Comparison of ENCODE assay signal across 1 cellular context in the genomic region with DNA sequence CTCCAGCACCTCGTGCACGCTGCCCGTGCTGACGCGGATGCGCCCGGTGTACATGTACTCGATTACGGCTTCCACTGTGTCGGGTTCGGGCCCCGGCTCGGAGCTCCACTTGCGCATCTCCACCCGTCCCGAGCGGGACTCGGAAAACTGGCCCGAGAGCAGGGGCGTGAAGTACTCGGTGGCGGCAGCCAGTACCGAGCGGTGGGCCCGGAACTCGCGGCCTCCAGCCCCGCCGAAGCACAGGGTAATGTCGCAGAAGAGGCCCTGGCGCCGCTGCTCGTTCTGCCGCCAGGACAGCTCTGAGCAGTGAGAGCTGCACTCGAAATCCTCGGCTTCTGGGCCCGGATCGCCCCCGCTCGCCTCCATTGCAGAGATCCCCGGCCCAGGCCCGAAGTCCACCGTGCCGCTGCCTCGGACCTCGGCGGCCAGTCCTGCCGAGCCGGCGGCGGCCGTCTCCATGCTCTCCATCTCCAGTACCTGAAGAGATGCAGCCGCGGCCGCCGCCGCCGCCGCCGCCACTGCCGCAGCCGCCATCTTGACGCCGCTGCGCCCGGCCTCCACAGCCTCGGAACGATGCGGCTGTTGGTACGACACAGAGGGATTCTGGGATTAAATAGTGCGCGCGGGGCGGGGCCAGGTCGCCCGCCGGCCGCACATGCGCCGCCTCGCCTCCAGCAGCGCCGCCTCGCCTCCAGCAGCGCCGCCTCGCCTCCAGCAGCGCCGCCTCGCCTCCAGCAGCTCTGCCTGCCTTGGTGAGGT.
A peak's percentile ranks its signal among the peaks of the same experiment; 100 is the strongest.
TF ChIP-seq lines count a peak whose summit lies in the region.

A gene with protein sequence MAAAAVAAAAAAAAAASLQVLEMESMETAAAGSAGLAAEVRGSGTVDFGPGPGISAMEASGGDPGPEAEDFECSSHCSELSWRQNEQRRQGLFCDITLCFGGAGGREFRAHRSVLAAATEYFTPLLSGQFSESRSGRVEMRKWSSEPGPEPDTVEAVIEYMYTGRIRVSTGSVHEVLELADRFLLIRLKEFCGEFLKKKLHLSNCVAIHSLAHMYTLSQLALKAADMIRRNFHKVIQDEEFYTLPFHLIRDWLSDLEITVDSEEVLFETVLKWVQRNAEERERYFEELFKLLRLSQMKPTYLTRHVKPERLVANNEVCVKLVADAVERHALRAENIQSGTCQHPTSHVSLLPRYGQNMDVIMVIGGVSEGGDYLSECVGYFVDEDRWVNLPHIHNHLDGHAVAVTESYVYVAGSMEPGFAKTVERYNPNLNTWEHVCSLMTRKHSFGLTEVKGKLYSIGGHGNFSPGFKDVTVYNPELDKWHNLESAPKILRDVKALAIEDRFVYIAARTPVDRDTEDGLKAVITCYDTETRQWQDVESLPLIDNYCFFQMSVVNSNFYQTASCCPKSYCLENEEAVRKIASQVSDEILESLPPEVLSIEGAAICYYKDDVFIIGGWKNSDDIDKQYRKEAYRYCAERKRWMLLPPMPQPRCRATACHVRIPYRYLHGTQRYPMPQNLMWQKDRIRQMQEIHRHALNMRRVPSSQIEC (minus strand): TSS at position 587 of the 759 bp plus-strand sequence. CDS start 53 bp downstream, at position 534.

TF ChIP-seq in HepG2, 621 proteins besides CTCF, POLR2A, EP300 and RAD21 (continued from another document and continues in another):
- TF ChIP-seq, protein P1, sequence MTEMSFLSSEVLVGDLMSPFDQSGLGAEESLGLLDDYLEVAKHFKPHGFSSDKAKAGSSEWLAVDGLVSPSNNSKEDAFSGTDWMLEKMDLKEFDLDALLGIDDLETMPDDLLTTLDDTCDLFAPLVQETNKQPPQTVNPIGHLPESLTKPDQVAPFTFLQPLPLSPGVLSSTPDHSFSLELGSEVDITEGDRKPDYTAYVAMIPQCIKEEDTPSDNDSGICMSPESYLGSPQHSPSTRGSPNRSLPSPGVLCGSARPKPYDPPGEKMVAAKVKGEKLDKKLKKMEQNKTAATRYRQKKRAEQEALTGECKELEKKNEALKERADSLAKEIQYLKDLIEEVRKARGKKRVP (CRISPR knock-in tag; IDR thresholded peaks at IDR 0.05) = peak in 1 of 2 experiments; percentile 29; a peak in 1 of 4 replicates
- TF ChIP-seq KDM5A (IDR thresholded peaks at IDR 0.05; ENCODE audit: borderline replicate concordance, low read length) = peak; percentile 73
- TF ChIP-seq, protein P2, sequence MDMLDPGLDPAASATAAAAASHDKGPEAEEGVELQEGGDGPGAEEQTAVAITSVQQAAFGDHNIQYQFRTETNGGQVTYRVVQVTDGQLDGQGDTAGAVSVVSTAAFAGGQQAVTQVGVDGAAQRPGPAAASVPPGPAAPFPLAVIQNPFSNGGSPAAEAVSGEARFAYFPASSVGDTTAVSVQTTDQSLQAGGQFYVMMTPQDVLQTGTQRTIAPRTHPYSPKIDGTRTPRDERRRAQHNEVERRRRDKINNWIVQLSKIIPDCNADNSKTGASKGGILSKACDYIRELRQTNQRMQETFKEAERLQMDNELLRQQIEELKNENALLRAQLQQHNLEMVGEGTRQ (IDR thresholded peaks at IDR 0.05; ENCODE audit: low read depth, low read length) = no peak
- TF ChIP-seq, protein P2 (CRISPR knock-in tag; IDR thresholded peaks at IDR 0.05; ENCODE audit: borderline replicate concordance) = no peak
- peak; percentile 30; the same call in 1 of the 2 replicates for TF ChIP-seq ZNF225 (CRISPR knock-in tag; IDR thresholded peaks at IDR 0.05)
- no peak for TF ChIP-seq ZFAT (CRISPR knock-in tag; conservative IDR thresholded peaks at IDR 0.05)
- TF ChIP-seq NFE2L2 (IDR thresholded peaks at IDR 0.05; ENCODE audit: low read length) = no peak
- TF ChIP-seq, protein P3, sequence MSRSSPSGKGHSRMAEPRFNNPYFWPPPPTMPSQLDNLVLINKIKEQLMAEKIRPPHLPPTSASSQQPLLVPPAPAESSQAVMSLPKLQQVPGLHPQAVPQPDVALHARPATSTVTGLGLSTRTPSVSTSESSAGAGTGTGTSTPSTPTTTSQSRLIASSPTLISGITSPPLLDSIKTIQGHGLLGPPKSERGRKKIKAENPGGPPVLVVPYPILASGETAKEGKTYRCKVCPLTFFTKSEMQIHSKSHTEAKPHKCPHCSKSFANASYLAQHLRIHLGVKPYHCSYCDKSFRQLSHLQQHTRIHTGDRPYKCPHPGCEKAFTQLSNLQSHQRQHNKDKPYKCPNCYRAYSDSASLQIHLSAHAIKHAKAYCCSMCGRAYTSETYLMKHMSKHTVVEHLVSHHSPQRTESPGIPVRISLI (CRISPR knock-in tag; IDR thresholded peaks at IDR 0.05; ENCODE audit: borderline replicate concordance) = peak; percentile 47; the same call in 1 of the 2 replicates
- no peak; the same call in 1 of the 2 replicates for TF ChIP-seq PAX8 (CRISPR knock-in tag; IDR thresholded peaks at IDR 0.05; ENCODE audit: borderline replicate concordance)
- TF ChIP-seq, protein P4, sequence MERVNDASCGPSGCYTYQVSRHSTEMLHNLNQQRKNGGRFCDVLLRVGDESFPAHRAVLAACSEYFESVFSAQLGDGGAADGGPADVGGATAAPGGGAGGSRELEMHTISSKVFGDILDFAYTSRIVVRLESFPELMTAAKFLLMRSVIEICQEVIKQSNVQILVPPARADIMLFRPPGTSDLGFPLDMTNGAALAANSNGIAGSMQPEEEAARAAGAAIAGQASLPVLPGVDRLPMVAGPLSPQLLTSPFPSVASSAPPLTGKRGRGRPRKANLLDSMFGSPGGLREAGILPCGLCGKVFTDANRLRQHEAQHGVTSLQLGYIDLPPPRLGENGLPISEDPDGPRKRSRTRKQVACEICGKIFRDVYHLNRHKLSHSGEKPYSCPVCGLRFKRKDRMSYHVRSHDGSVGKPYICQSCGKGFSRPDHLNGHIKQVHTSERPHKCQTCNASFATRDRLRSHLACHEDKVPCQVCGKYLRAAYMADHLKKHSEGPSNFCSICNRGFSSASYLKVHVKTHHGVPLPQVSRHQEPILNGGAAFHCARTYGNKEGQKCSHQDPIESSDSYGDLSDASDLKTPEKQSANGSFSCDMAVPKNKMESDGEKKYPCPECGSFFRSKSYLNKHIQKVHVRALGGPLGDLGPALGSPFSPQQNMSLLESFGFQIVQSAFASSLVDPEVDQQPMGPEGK (CRISPR knock-in tag; IDR thresholded peaks at IDR 0.05) = no peak
- no peak for TF ChIP-seq MAFG (CRISPR knock-in tag; IDR thresholded peaks at IDR 0.05)
- no peak for TF ChIP-seq ZNF296 (CRISPR knock-in tag; conservative IDR thresholded peaks at IDR 0.05)
- no peak for TF ChIP-seq GFI1 (CRISPR knock-in tag; IDR thresholded peaks at IDR 0.05; ENCODE audit: borderline replicate concordance)
- TF ChIP-seq, protein P5, sequence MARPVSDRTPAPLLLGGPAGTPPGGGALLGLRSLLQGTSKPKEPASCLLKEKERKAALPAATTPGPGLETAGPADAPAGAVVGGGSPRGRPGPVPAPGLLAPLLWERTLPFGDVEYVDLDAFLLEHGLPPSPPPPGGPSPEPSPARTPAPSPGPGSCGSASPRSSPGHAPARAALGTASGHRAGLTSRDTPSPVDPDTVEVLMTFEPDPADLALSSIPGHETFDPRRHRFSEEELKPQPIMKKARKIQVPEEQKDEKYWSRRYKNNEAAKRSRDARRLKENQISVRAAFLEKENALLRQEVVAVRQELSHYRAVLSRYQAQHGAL (CRISPR knock-in tag; IDR thresholded peaks at IDR 0.05; ENCODE audit: not compliant biosample characterization) = no peak
- TF ChIP-seq NCOA5 (CRISPR knock-in tag; IDR thresholded peaks at IDR 0.05) = no peak
- no peak; the same call in 1 of the 2 replicates for TF ChIP-seq ARHGAP35 (CRISPR knock-in tag; IDR thresholded peaks at IDR 0.05; ENCODE audit: borderline replicate concordance)
- TF ChIP-seq FOXK2 (IDR thresholded peaks at IDR 0.05) = no peak
- TF ChIP-seq FOXC1 (CRISPR knock-in tag; IDR thresholded peaks at IDR 0.05; ENCODE audit: borderline replicate concordance) = peak; percentile 83
- peak; percentile 71 for TF ChIP-seq SALL1 (CRISPR knock-in tag; IDR thresholded peaks at IDR 0.05)
- TF ChIP-seq ZNF564 (CRISPR knock-in tag; IDR thresholded peaks at IDR 0.05) = peak; percentile 89
- TF ChIP-seq CBFB (CRISPR knock-in tag; IDR thresholded peaks at IDR 0.05) = peak; percentile 62; the same call in 1 of the 2 replicates
- no peak for TF ChIP-seq GPN1 (CRISPR knock-in tag; IDR thresholded peaks at IDR 0.05; ENCODE audit: borderline replicate concordance)
- TF ChIP-seq SMAD3 (CRISPR knock-in tag; IDR thresholded peaks at IDR 0.05) = no peak; the same call in none of the 2 replicates
- peak; percentile 80; the same call in 1 of the 2 replicates for TF ChIP-seq ZMYM4 (CRISPR knock-in tag; IDR thresholded peaks at IDR 0.05)
- TF ChIP-seq, protein P6, sequence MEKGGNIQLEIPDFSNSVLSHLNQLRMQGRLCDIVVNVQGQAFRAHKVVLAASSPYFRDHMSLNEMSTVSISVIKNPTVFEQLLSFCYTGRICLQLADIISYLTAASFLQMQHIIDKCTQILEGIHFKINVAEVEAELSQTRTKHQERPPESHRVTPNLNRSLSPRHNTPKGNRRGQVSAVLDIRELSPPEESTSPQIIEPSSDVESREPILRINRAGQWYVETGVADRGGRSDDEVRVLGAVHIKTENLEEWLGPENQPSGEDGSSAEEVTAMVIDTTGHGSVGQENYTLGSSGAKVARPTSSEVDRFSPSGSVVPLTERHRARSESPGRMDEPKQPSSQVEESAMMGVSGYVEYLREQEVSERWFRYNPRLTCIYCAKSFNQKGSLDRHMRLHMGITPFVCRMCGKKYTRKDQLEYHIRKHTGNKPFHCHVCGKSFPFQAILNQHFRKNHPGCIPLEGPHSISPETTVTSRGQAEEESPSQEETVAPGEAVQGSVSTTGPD (CRISPR knock-in tag; IDR thresholded peaks at IDR 0.05) = no peak
- no peak; the same call in 1 of the 2 replicates for TF ChIP-seq ZNF619 (CRISPR knock-in tag; IDR thresholded peaks at IDR 0.05)
- TF ChIP-seq SP140L (CRISPR knock-in tag; IDR thresholded peaks at IDR 0.05; ENCODE audit: borderline replicate concordance) = 0 out of 2 replicates have a peak, but pooled peaks have one; percentile 15
- TF ChIP-seq ZNF713 (CRISPR knock-in tag; IDR thresholded peaks at IDR 0.05) = peak; percentile 79; the same call in 1 of the 2 replicates
- no peak for TF ChIP-seq ZBTB21 (CRISPR knock-in tag; IDR thresholded peaks at IDR 0.05)
- TF ChIP-seq NR2F2 (IDR thresholded peaks at IDR 0.05; ENCODE audit: borderline replicate concordance, low read depth) = no peak; the same call in 1 of the 2 replicates
- 0 out of 2 replicates have a peak, but pooled peaks have one; percentile 37 for TF ChIP-seq ZKSCAN8 (CRISPR knock-in tag; IDR thresholded peaks at IDR 0.05; ENCODE audit: borderline replicate concordance)
- TF ChIP-seq JUND (CRISPR knock-in tag; IDR thresholded peaks at IDR 0.05) = peak; percentile 5; the same call in 1 of the 2 replicates
- no peak for TF ChIP-seq ZNF207 (IDR thresholded peaks at IDR 0.05; ENCODE audit: borderline replicate concordance)
- no peak; the same call in 1 of the 2 replicates for TF ChIP-seq ZNF589 (CRISPR knock-in tag; conservative IDR thresholded peaks at IDR 0.05)
- no peak for TF ChIP-seq PHB2 (IDR thresholded peaks at IDR 0.05; ENCODE audit: partially characterized antibody)
- TF ChIP-seq, protein P7, sequence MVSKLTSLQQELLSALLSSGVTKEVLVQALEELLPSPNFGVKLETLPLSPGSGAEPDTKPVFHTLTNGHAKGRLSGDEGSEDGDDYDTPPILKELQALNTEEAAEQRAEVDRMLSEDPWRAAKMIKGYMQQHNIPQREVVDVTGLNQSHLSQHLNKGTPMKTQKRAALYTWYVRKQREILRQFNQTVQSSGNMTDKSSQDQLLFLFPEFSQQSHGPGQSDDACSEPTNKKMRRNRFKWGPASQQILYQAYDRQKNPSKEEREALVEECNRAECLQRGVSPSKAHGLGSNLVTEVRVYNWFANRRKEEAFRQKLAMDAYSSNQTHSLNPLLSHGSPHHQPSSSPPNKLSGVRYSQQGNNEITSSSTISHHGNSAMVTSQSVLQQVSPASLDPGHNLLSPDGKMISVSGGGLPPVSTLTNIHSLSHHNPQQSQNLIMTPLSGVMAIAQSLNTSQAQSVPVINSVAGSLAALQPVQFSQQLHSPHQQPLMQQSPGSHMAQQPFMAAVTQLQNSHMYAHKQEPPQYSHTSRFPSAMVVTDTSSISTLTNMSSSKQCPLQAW (CRISPR knock-in tag; IDR thresholded peaks at IDR 0.05) = peak; percentile 66; the same call in 1 of the 2 replicates
- no peak for TF ChIP-seq SYNCRIP (IDR thresholded peaks at IDR 0.05; ENCODE audit: insufficient read depth, low read depth, low read length)
- TF ChIP-seq PTBP1 (IDR thresholded peaks at IDR 0.05; ENCODE audit: low read depth, low read length, poor library complexity, severe bottlenecking) = peak; percentile 83
- TF ChIP-seq MAZ (IDR thresholded peaks at IDR 0.05; ENCODE audit: borderline replicate concordance, low read depth, low read length) = peak; percentile 65; the same call in 1 of the 2 replicates
- peak; percentile 84 for TF ChIP-seq MAZ (CRISPR knock-in tag; IDR thresholded peaks at IDR 0.05; ENCODE audit: low read depth)
- TF ChIP-seq, protein P8, sequence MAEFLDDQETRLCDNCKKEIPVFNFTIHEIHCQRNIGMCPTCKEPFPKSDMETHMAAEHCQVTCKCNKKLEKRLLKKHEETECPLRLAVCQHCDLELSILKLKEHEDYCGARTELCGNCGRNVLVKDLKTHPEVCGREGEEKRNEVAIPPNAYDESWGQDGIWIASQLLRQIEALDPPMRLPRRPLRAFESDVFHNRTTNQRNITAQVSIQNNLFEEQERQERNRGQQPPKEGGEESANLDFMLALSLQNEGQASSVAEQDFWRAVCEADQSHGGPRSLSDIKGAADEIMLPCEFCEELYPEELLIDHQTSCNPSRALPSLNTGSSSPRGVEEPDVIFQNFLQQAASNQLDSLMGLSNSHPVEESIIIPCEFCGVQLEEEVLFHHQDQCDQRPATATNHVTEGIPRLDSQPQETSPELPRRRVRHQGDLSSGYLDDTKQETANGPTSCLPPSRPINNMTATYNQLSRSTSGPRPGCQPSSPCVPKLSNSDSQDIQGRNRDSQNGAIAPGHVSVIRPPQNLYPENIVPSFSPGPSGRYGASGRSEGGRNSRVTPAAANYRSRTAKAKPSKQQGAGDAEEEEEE (CRISPR knock-in tag; IDR thresholded peaks at IDR 0.05; ENCODE audit: borderline replicate concordance) = no peak; the same call in 1 of the 2 replicates
- TF ChIP-seq, protein P9, sequence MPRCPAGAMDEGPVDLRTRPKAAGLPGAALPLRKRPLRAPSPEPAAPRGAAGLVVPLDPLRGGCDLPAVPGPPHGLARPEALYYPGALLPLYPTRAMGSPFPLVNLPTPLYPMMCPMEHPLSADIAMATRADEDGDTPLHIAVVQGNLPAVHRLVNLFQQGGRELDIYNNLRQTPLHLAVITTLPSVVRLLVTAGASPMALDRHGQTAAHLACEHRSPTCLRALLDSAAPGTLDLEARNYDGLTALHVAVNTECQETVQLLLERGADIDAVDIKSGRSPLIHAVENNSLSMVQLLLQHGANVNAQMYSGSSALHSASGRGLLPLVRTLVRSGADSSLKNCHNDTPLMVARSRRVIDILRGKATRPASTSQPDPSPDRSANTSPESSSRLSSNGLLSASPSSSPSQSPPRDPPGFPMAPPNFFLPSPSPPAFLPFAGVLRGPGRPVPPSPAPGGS (CRISPR knock-in tag; IDR thresholded peaks at IDR 0.05) = peak; percentile 57
- peak; percentile 26; the same call in 1 of the 2 replicates for TF ChIP-seq SIX4 (CRISPR knock-in tag; IDR thresholded peaks at IDR 0.05)
- TF ChIP-seq XRCC5 (optimal IDR thresholded peaks at IDR 0.05; ENCODE audit: low read length) = peak; percentile 60
- 0 out of 2 replicates have a peak, but pooled peaks have one; percentile 36 for TF ChIP-seq WIZ (CRISPR knock-in tag; IDR thresholded peaks at IDR 0.05)
